In genomic region chr9:124066783-124067563, GRCh38 we compare ENCODE assay signal across 1 cellular context.
TF ChIP-seq lines count a peak whose summit lies in the region.

No MANE protein-coding gene starts in this region.

TF ChIP-seq in HepG2, 621 proteins besides CTCF, POLR2A, EP300 and RAD21 (continued from another document):
- TF ChIP-seq ZC3H4 (CRISPR knock-in tag; IDR thresholded peaks at IDR 0.05; ENCODE audit: borderline replicate concordance) = no peak
- TF ChIP-seq CSRNP1 (CRISPR knock-in tag; IDR thresholded peaks at IDR 0.05) = no peak
- peak; percentile 44 to 75; a peak in 3 of 4 replicates for TF ChIP-seq MAFK (conservative IDR thresholded peaks at IDR 0.05 in 1 of 2, IDR thresholded peaks at IDR 0.05 in 1 of 2; ENCODE audit: low read length in 2 of 2)
- TF ChIP-seq JUN (CRISPR knock-in tag; IDR thresholded peaks at IDR 0.05) = no peak
- no peak for TF ChIP-seq NCOA5 (CRISPR knock-in tag; IDR thresholded peaks at IDR 0.05)
- peak; percentile 41; the same call in 1 of the 2 replicates for TF ChIP-seq MAFF (IDR thresholded peaks at IDR 0.05; ENCODE audit: low read depth, low read length)
- TF ChIP-seq SP5 (CRISPR knock-in tag; IDR thresholded peaks at IDR 0.05; ENCODE audit: borderline replicate concordance, low read depth) = no peak
- TF ChIP-seq ZNF367 (CRISPR knock-in tag; IDR thresholded peaks at IDR 0.05; ENCODE audit: borderline replicate concordance) = no peak
- TF ChIP-seq ZFYVE20 (CRISPR knock-in tag; IDR thresholded peaks at IDR 0.05; ENCODE audit: borderline replicate concordance, low read depth) = no peak
- TF ChIP-seq ZBTB37 (CRISPR knock-in tag; IDR thresholded peaks at IDR 0.05) = no peak
